ENCODE assay signal across 10 cellular contexts in the genomic region with DNA sequence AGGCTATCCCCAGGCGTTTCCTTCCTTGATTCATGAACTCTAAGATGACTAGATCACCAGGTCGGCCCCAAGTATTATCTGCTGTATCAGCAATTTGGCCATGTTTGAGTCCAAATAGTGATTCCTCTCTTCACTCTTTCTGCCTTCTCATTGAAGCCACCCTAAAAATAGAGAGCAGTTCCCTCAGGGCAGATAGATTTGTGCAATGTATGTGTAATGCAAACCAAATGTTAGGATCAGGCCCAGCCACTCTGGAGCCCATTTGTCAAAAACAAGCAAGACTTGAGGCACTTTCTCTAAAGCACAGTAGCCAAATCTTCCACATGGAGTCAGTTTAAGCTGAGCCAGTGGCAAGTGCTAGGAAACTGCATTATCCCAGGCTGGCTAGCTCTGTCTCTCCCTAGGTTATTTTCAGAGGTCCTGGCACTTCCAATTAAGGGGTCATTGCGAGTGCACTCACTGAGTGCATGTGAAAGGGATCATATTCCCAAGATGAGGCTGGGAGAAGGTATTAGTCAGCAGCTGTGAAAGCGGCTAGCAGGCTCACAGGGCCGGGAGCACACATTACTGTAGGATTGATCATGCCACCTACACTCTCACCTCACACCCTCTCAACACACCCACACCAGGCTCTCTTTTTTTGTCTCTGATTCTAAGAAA.
A peak's percentile ranks its signal among the peaks of the same experiment; 100 is the strongest.
DNase-seq lines count a peak whose midpoint lies in the region; ATAC-seq and TF ChIP-seq lines count a peak whose summit lies in the region.
"Had no signal": no experiment of that assay in that cellular context is flagged by ENCODE, and none has a peak within 500 bp of the region (broad histone marks: within the 10 kb centered on the region; RNA-seq: fewer than 3 reads in every experiment).

No MANE protein-coding gene starts in this region.

- TF ChIP-seq CTCF in gastroesophageal sphincter (IDR thresholded peaks at IDR 0.05) = no peak

- H3K27me3 ChIP-seq in right cardiac atrium (ENCODE audit: control insufficient read depth, insufficient read depth) (no peaks in the 10 kb centered on the region), gastroesophageal sphincter (no peaks in the 10 kb centered on the region)
- H3K27me3 ChIP-seq: BLaER1 treated with 17β-estradiol and CSF1 and Interleukin-3, amounts not matched to agents 10 nM and 100 nM had no signal

- WGBS in right cardiac atrium = 47% methylated on average over 5 of the region's 5 CpGs
- WGBS in gastroesophageal sphincter (ENCODE audit: low coverage in 1 of 2), 2 donors = 36 to 50% methylated on average over 2 to 4 of the region's 5 CpGs

- H3K9me3 ChIP-seq in right cardiac atrium (ENCODE audit: control insufficient read depth, low read length) (no peaks in the 10 kb centered on the region), gastroesophageal sphincter (peaks cover 0 to 6% (median 0%) of the 10 kb centered on the region in 3 donors)
- H3K9me3 ChIP-seq: BLaER1 treated with 17β-estradiol and CSF1 and Interleukin-3, amounts not matched to agents 10 nM and 100 nM had no signal

- H3K4me3 ChIP-seq in right cardiac atrium (ENCODE audit: low read length) = no peak overlapping the region
- H3K4me3 ChIP-seq in gastroesophageal sphincter = no peak overlapping the region
- H3K4me3 ChIP-seq: BLaER1 treated with 17β-estradiol and CSF1 and Interleukin-3, amounts not matched to agents 10 nM and 100 nM had no signal

- no peak for TF ChIP-seq EP300 in gastroesophageal sphincter (IDR thresholded peaks at IDR 0.05)

- H3K36me3 ChIP-seq in gastroesophageal sphincter = no peaks in the 10 kb centered on the region
- H3K36me3 ChIP-seq: BLaER1 treated with 17β-estradiol and CSF1 and Interleukin-3, amounts not matched to agents 10 nM and 100 nM had no signal

- no peak for TF ChIP-seq POLR2A in gastroesophageal sphincter (IDR thresholded peaks at IDR 0.05)

- H3K27ac ChIP-seq in right cardiac atrium (ENCODE audit: low read length) = peak overlapping the region; percentile 79
- no peak overlapping the region for H3K27ac ChIP-seq in gastroesophageal sphincter
- H3K27ac ChIP-seq: BLaER1 treated with 17β-estradiol and CSF1 and Interleukin-3, amounts not matched to agents 10 nM and 100 nM had no signal

- ATAC-seq in right cardiac atrium (peak; percentile 51 to 72), gastroesophageal sphincter (no peak)

- intact Hi-C loops in right cardiac atrium (cut with DNase I) = no loop called here

- peaks cover 15% of the 10 kb centered on the region for H3K4me1 ChIP-seq in right cardiac atrium (ENCODE audit: control insufficient read depth, insufficient read depth, low read length)
- peaks cover 0 to 13% (median 0%) of the 10 kb centered on the region in 3 donors for H3K4me1 ChIP-seq in gastroesophageal sphincter

- DNase-seq in SHP77 (lab: John Stamatoyannopoulos, UW) = peak; percentile 13 to 16
- no peak for DNase-seq in SHP77 treated with DMSO at 0.1 percent for 48 hours (lab: John Stamatoyannopoulos, UW)
- peak; percentile 80 for DNase-seq in amniotic stem cell (lab: John Stamatoyannopoulos, UW)
- no peak for DNase-seq in right cardiac atrium
- DNase-seq in DMS114 treated with DMSO at 0.1 percent for 48 hours (lab: John Stamatoyannopoulos, UW; ENCODE audit: unreplicated experiment) = no peak
- DNase-seq in stimulated activated CD4-positive, alpha-beta T cell treated with anti-CD3 and anti-CD28 coated beads, Interleukin-4, amount 100 ng/mL, for 1 hour = no peak
- no peak for DNase-seq in NCI-H2029 (lab: John Stamatoyannopoulos, UW)
- DNase-seq: kidney had no signal

Comparison
In these comparisons a context has a peak if more than half of its experiments do, and no peak if none do; other contexts are left out.
1. DNase-seq: peak in SHP77 (2 of 2) and amniotic stem cell (single experiment); none in SHP77 treated with DMSO at 0.1 percent for 48 hours (single experiment), right cardiac atrium (0 of 3), DMS114 treated with DMSO at 0.1 percent for 48 hours (single experiment), stimulated activated CD4-positive, alpha-beta T cell treated with anti-CD3 and anti-CD28 coated beads, Interleukin-4, amount 100 ng/mL, for 1 hour (single experiment) and NCI-H2029 (single experiment).